ENCODE assay signal across 26 cellular contexts in genomic region chr12:121866331-121866730, GRCh38. TPM values are rescaled to one million over a fixed set of nuclear protein-coding genes. Genes with fewer than 3 reads are reported as not detected.
"Had no signal": no experiment of that assay in that cellular context is flagged by ENCODE, and none has a peak within 500 bp of the region (broad histone marks: within the 10 kb centered on the region; RNA-seq: fewer than 3 reads in every experiment).

No MANE protein-coding gene starts in this region.

- H3K4me3 ChIP-seq: cardiac muscle cell had no signal

- ATAC-seq: activated naive CD4-positive, alpha-beta T cell treated with anti-CD3 and anti-CD28 coated beads, Interleukin-2, amount 50 U/mL, for 72 hours; activated naive CD8-positive, alpha-beta T cell treated with anti-CD3 and anti-CD28 coated beads, Interleukin-2, amount 50 U/mL, for 24 hours; activated T-cell treated with anti-CD3 and anti-CD28 coated beads, Interleukin-2, amount 50 U/mL, for 4 hours; Right ventricle myocardium inferior had no signal

- H3K36me3 ChIP-seq: brain microvascular endothelial cell, cardiac muscle cell had no signal

- H3K27me3 ChIP-seq: brain microvascular endothelial cell, cardiac muscle cell had no signal

- H3K27ac ChIP-seq: brain microvascular endothelial cell, cardiac muscle cell, KMS-11, VCaP had no signal

- H3K9me2 ChIP-seq: SK-N-SH had no signal

- H3K4me2 ChIP-seq: KMS-11, SK-N-SH had no signal

- H3K9me3 ChIP-seq: SK-N-SH had no signal

- DNase-seq: activated CD4-positive, alpha-beta memory T cell treated with anti-CD3 and anti-CD28 coated beads for 36 hours; activated CD4-positive, alpha-beta T cell treated with anti-CD3 and anti-CD28 coated beads, Interleukin-2, amount 10 ng/mL, durations not matched to agents 7 days and 5 days; activated CD4-positive, CD25-positive, alpha-beta regulatory T cell; activated CD8-positive, alpha-beta memory T cell treated with anti-CD3 and anti-CD28 coated beads for 24 hours; activated effector memory CD4-positive, alpha-beta T cell treated with anti-CD3 and anti-CD28 coated beads, Interleukin-2, amount 50 U/mL, for 16 hours; activated naive CD4-positive, alpha-beta T cell treated with Interleukin-2 at 50 U/mL for 16 hours; activated naive CD8-positive, alpha-beta T cell treated with anti-CD3 and anti-CD28 coated beads, Interleukin-2, amount 50 U/mL, for 24 hours; activated T-cell treated with anti-CD3 and anti-CD28 coated beads, Interleukin-2, amount 50 U/mL, for 4 hours; brain microvascular endothelial cell; NCI-H1092; NCI-H1417 treated with DMSO at 0.1 percent for 48 hours; NCI-H1694 treated with DMSO at 0.1 percent for 48 hours; NCI-H2029 treated with DMSO at 0.1 percent for 48 hours; NCI-H345; NCI-H524; NCI-H774; RPMI8226; SK-N-SH; T-helper 1 cell had no signal

RNA-seq across cellular contexts. Expression of gene HPD, which starts 7.7 kb away (rescaled TPM):
- total RNA-seq: activated CD4-positive, alpha-beta memory T cell treated with anti-CD3 and anti-CD28 coated beads for 36 hours; activated CD4-positive, alpha-beta T cell treated with anti-CD3 and anti-CD28 coated beads, Interleukin-2, amount 10 ng/mL, durations not matched to agents 7 days and 5 days; cardiac muscle cell; OCI-LY7; T-helper 2 cell treated with Interferon-gamma antibody and Interleukin-4, amounts not matched to agents 100 ng/mL and 5 ng/mL, for 36 hours had no signal
- polyA plus RNA-seq: cardiac muscle cell had no signal
